ENCODE assay signal across 8 cellular contexts in the genomic region with DNA sequence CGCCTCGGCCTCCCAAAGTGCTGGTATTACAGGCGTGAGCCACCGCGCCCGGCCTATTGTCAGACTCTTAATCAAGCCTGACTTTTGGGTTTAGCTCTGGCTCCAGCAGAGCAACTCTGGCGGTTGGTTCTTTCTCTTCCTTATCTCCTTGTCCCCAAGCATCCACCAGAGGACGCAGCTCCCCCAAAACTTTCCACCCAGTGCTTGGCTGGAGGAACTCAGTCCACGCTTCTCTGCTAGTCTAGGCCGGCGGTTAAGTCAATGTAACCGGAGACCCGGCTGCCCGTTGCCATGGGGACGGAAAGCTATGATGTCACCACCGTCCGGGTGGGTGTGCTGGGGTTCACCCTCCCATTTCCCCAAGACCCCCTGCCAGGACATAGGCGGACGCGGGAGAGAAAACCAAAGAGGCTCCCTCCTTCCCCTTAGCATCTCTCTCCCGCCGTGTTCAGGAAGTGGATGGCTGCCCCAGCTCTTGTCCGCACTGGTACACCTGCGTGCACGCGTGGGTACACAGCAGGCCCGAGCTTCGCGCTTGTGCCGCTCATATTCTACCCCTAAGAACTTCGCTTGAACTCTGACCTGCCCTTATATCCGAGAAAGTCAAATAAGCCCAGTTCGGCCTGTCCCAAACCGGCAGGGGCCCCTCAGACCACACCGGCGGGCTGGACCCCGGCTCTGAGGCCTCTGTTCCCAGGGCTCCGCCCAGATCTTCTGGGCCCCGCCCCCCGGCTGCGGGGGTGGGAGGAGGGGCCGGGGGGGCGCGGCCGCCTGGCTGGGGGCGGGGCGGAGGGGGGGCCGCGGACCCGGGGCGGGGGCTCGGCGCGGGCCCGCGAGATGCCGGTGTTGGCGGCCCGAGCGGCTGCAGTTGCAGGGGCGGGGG. TPM values are rescaled to one million over a fixed set of nuclear protein-coding genes. Genes with fewer than 3 reads are reported as not detected.
DNase-seq lines count a peak whose midpoint lies in the region; ATAC-seq and TF ChIP-seq lines count a peak whose summit lies in the region.

A gene with protein sequence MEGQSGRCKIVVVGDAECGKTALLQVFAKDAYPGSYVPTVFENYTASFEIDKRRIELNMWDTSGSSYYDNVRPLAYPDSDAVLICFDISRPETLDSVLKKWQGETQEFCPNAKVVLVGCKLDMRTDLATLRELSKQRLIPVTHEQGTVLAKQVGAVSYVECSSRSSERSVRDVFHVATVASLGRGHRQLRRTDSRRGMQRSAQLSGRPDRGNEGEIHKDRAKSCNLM (plus strand): TSS at position 825 of the 883 bp plus-strand sequence. CDS start 117 bp downstream, outside the sequence.

- no TSS peak for BruUV-seq in Calu3 (replicated peaks; lab: Mats Ljungman, UMichigan)

- TF ChIP-seq CTCF in Calu3 (IDR thresholded peaks at IDR 0.05; ENCODE audit: unreplicated experiment), result peak; percentile 37
- TF ChIP-seq CTCF in coronary artery (IDR thresholded peaks at IDR 0.05), result peak; percentile 60

- intact Hi-C loops in Calu3 (cut with micrococcal nuclease; ENCODE audit: unreplicated experiment), result loop anchor here (2.0 to 10.0 kb wide), 3 partner anchors 104 to 320 kb away; a partner anchor contains a TSS

- peaks cover 43% of the 10 kb centered on the region for H3K27me3 Mint-ChIP-seq in Calu3 (ENCODE audit: unreplicated experiment)
- H3K27me3 Mint-ChIP-seq in activated CD4-positive, alpha-beta T cell treated with anti-CD3 and anti-CD28 coated beads, Interleukin-2, amount 10 ng/mL, durations not matched to agents 7 days and 5 days, result peaks cover 21% of the 10 kb centered on the region

- H3K27ac Mint-ChIP-seq in Calu3 (ENCODE audit: unreplicated experiment), result peak within 1 kb of the TSS; percentile 89
- H3K27ac Mint-ChIP-seq in activated CD4-positive, alpha-beta T cell treated with anti-CD3 and anti-CD28 coated beads, Interleukin-2, amount 10 ng/mL, durations not matched to agents 7 days and 5 days, result peak within 1 kb of the TSS; percentile 57

- POLR2A ChIA-PET in activated CD4-positive, alpha-beta T cell treated with anti-CD3 and anti-CD28 coated beads, Interleukin-2, amount 10 ng/mL, durations not matched to agents 7 days and 5 days (lab: Charles Lee), result interaction anchor here (0.8 kb wide), 1 partner anchor 27 kb away, joined by 3 read pairs; a partner anchor contains a TSS

- H3K4me3 Mint-ChIP-seq in Calu3 (ENCODE audit: low read depth, unreplicated experiment), result peak within 1 kb of the TSS; percentile 79
- H3K4me3 Mint-ChIP-seq in activated CD4-positive, alpha-beta T cell treated with anti-CD3 and anti-CD28 coated beads, Interleukin-2, amount 10 ng/mL, durations not matched to agents 7 days and 5 days, result peak within 1 kb of the TSS; percentile 78

- peaks cover 22% of the 10 kb centered on the region for H3K4me1 Mint-ChIP-seq in Calu3 (ENCODE audit: low read depth, unreplicated experiment)
- peaks cover 23% of the 10 kb centered on the region for H3K4me1 Mint-ChIP-seq in activated CD4-positive, alpha-beta T cell treated with anti-CD3 and anti-CD28 coated beads, Interleukin-2, amount 10 ng/mL, durations not matched to agents 7 days and 5 days

- no peaks in the 10 kb centered on the region for H3K9me3 Mint-ChIP-seq in Calu3 (ENCODE audit: low read depth, unreplicated experiment)
- no peaks in the 10 kb centered on the region for H3K9me3 Mint-ChIP-seq in activated CD4-positive, alpha-beta T cell treated with anti-CD3 and anti-CD28 coated beads, Interleukin-2, amount 10 ng/mL, durations not matched to agents 7 days and 5 days

- H3K4me3 ChIP-seq in coronary artery, result peak within 1 kb of the TSS; percentile 74

- ATAC-seq in HG03280 (IDR thresholded peaks at IDR 0.05; ENCODE audit: unreplicated experiment) (peak; percentile 41), HG03378 (IDR thresholded peaks at IDR 0.05; ENCODE audit: unreplicated experiment) (no peak)

- CTCF ChIA-PET in Calu3 (lab: Charles Lee), result interaction anchor here (0.6 to 1.8 kb wide), 10 partner anchors 10 to 364 kb away, joined by 3 to 28 read pairs (median 6); a partner anchor contains a TSS
- CTCF ChIA-PET in activated CD4-positive, alpha-beta T cell treated with anti-CD3 and anti-CD28 coated beads, Interleukin-2, amount 10 ng/mL, durations not matched to agents 7 days and 5 days (lab: Charles Lee), result interaction anchor here (0.5 to 1.5 kb wide), 6 partner anchors 12 to 1059 kb away, joined by 3 to 6 read pairs (median 4); a partner anchor contains a TSS

- H3K36me3 Mint-ChIP-seq in Calu3 (ENCODE audit: insufficient read depth, unreplicated experiment), result peaks cover 47% of the 10 kb centered on the region
- peaks cover 3% of the 10 kb centered on the region for H3K36me3 Mint-ChIP-seq in activated CD4-positive, alpha-beta T cell treated with anti-CD3 and anti-CD28 coated beads, Interleukin-2, amount 10 ng/mL, durations not matched to agents 7 days and 5 days (ENCODE audit: low read depth)

- peak within 1 kb of the TSS; percentile 69 to 81 for H3K27ac ChIP-seq in coronary artery

- DNase-seq in Calu3 (peak; percentile 94), NCI-H524 treated with DMSO at 0.1 percent for 48 hours (lab: John Stamatoyannopoulos, UW) (peak; percentile 92), coronary artery (ENCODE audit: low spot score) (peak; percentile 94), kidney tubule cell (ENCODE audit: low spot score) (peak; percentile 93)
- DNase-seq in activated CD4-positive, alpha-beta T cell treated with anti-CD3 and anti-CD28 coated beads, Interleukin-2, amount 10 ng/mL, durations not matched to agents 7 days and 5 days, result peak; percentile 81
- peak; percentile 86 for DNase-seq in stimulated activated CD4-positive, alpha-beta T cell treated with anti-CD3 and anti-CD28 coated beads, Interleukin-15, amount 100 ng/mL, for 24 hours

RNA-seq across cellular contexts. Expression of the gene that starts here (rescaled TPM):
- total RNA-seq in Calu3 (2022), result 0.15 and 0.40 TPM in 2 replicates
- under 1 TPM in 1 of 2 experiments, not detected in 1; 0.05 TPM for total RNA-seq in activated CD4-positive, alpha-beta T cell treated with anti-CD3 and anti-CD28 coated beads, Interleukin-2, amount 10 ng/mL, durations not matched to agents 7 days and 5 days

Comparison
In these comparisons a context has a peak if more than half of its experiments do, and no peak if none do; other contexts are left out.
1. Peak in DNase-seq in Calu3; RNA of the gene not detected or under 1 TPM.
2. Peak in DNase-seq in activated CD4-positive, alpha-beta T cell treated with anti-CD3 and anti-CD28 coated beads, Interleukin-2, amount 10 ng/mL, durations not matched to agents 7 days and 5 days; RNA of the gene not detected or under 1 TPM.